In the genomic region with DNA sequence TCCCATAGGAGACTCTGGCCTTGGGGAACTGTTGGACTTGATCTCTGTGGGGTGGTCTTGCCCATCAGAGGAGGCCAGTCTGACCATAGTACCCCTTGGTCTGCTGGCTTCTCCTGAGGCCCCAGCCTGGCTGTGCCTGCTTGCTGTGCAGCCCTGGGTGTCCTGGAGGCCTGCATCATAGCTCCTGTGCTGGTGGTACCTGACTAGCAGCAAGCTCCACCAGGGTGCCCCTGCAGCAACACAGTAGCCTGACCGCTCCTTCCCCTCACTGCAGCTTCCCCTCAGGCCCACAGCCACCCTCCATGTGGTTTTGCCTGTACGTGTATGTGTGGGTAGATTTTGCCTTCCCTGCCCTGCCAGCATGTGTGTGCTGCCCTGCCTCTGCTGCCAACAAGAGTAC, we compare ENCODE assay signal across 18 cellular contexts.
DNase-seq lines count a peak whose midpoint lies in the region; ATAC-seq and TF ChIP-seq lines count a peak whose summit lies in the region.
"Had no signal": no experiment of that assay in that cellular context is flagged by ENCODE, and none has a peak within 500 bp of the region (broad histone marks: within the 10 kb centered on the region; RNA-seq: fewer than 3 reads in every experiment).

No MANE protein-coding gene starts in this region.

- H3K23ac ChIP-seq in neuronal stem cell (ENCODE audit: low read depth, low read length, poor library complexity), result no peak overlapping the region

- H3K4ac ChIP-seq in neuronal stem cell (ENCODE audit: low read length), result peak overlapping the region; percentile 10

- H2BK15ac ChIP-seq in neuronal stem cell (ENCODE audit: low read length), result peak overlapping the region; percentile 70

- no peak overlapping the region for H2BK120ac ChIP-seq in neuronal stem cell (ENCODE audit: low read depth, low read length)

- no peak for TF ChIP-seq EP300 in gastroesophageal sphincter (IDR thresholded peaks at IDR 0.05)

- no peak overlapping the region for H2BK5ac ChIP-seq in neuronal stem cell (ENCODE audit: low read length)

- H3K27me3 ChIP-seq in RWPE2 (ENCODE audit: insufficient read depth, poor library complexity, severe bottlenecking), result no peaks in the 10 kb centered on the region
- H3K27me3 ChIP-seq in gastroesophageal sphincter, result no peaks in the 10 kb centered on the region
- no peaks in the 10 kb centered on the region for H3K27me3 ChIP-seq in neuronal stem cell (ENCODE audit: control insufficient read depth in 3 of 3, insufficient read depth in 3 of 3, low read depth in 1 of 3, low read length in 3 of 3)
- no peaks in the 10 kb centered on the region for H3K27me3 ChIP-seq in upper lobe of right lung
- H3K27me3 ChIP-seq: BLaER1 had no signal

- TF ChIP-seq CTCF in RWPE2 (IDR thresholded peaks at IDR 0.05; ENCODE audit: poor library complexity, severe bottlenecking), result no peak
- TF ChIP-seq CTCF in gastroesophageal sphincter (IDR thresholded peaks at IDR 0.05), result no peak
- no peak for TF ChIP-seq CTCF in upper lobe of right lung (IDR thresholded peaks at IDR 0.05)

- no peak overlapping the region for H4K91ac ChIP-seq in neuronal stem cell (ENCODE audit: low read depth, low read length, poor library complexity)

- no peaks in the 10 kb centered on the region for H3K36me3 ChIP-seq in RWPE2 (ENCODE audit: low read depth)
- no peaks in the 10 kb centered on the region for H3K36me3 ChIP-seq in gastroesophageal sphincter
- H3K36me3 ChIP-seq in neuronal stem cell (replicated peaks in 1 of 2; ENCODE audit: control insufficient read depth in 2 of 2, insufficient read depth in 2 of 2, low read length in 2 of 2), result no peaks in the 10 kb centered on the region
- H3K36me3 ChIP-seq in upper lobe of right lung, result no peaks in the 10 kb centered on the region
- H3K36me3 ChIP-seq: BLaER1, HAP-1 had no signal

- peak overlapping the region; percentile 52 for H3K18ac ChIP-seq in neuronal stem cell (ENCODE audit: low read length)

- H3K4me3 ChIP-seq in RWPE2 (ENCODE audit: severe bottlenecking) (no peak overlapping the region), gastroesophageal sphincter (no peak overlapping the region), neuronal stem cell (ENCODE audit: low read length in 2 of 2) (no peak overlapping the region), upper lobe of right lung (no peak overlapping the region)
- H3K4me3 ChIP-seq: BLaER1, HAP-1 had no signal

- no peak overlapping the region for H2AK5ac ChIP-seq in neuronal stem cell (ENCODE audit: low read depth, low read length)

- no peak overlapping the region for H3K27ac ChIP-seq in RWPE2 (ENCODE audit: poor library complexity, severe bottlenecking)
- H3K27ac ChIP-seq in gastroesophageal sphincter, result no peak overlapping the region
- no peak overlapping the region for H3K27ac ChIP-seq in neuronal stem cell (replicated peaks; ENCODE audit: low read length)
- no peak overlapping the region for H3K27ac ChIP-seq in upper lobe of right lung
- H3K27ac ChIP-seq: BLaER1, C4-2B had no signal

- H4K8ac ChIP-seq in neuronal stem cell (ENCODE audit: low read depth, low read length), result peak overlapping the region; percentile 29

- H3K4me1 ChIP-seq in RWPE2 (ENCODE audit: insufficient read depth, poor library complexity, severe bottlenecking), result no peaks in the 10 kb centered on the region
- no peaks in the 10 kb centered on the region for H3K4me1 ChIP-seq in gastroesophageal sphincter
- no peaks in the 10 kb centered on the region for H3K4me1 ChIP-seq in neuronal stem cell (ENCODE audit: control insufficient read depth in 2 of 2, insufficient read depth in 1 of 2, low read depth in 1 of 2, low read length in 2 of 2)
- no peaks in the 10 kb centered on the region for H3K4me1 ChIP-seq in upper lobe of right lung
- H3K4me1 ChIP-seq: BLaER1, Caco-2, HAP-1 had no signal

- DNase-seq in RWPE2 (ENCODE audit: low spot score) (peak; percentile 40), neuronal stem cell (ENCODE audit: low spot score) (no peak), upper lobe of right lung (no peak), HuH-7.5 (ENCODE audit: low spot score) (no peak), pons (ENCODE audit: low spot score) (no peak), NCI-H510A (lab: John Stamatoyannopoulos, UW) (no peak)
- no peak for DNase-seq in activated CD4-positive, alpha-beta T cell treated with anti-CD3 and anti-CD28 coated beads for 48 hours
- DNase-seq: CD4-positive, CD25-positive, alpha-beta regulatory T cell; CD8-positive, alpha-beta T cell; DMS153; DND-41; GOT3; HFFc6 had no signal

- no peaks in the 10 kb centered on the region for H3K79me1 ChIP-seq in neuronal stem cell (ENCODE audit: low read depth, low read length)

- H3K4me2 ChIP-seq in neuronal stem cell (ENCODE audit: insufficient read depth, low read length, poor library complexity, severe bottlenecking), result no peak overlapping the region
- H3K4me2 ChIP-seq: BLaER1 had no signal

- H3K9me3 ChIP-seq in RWPE2 (ENCODE audit: severe bottlenecking), result no peaks in the 10 kb centered on the region
- H3K9me3 ChIP-seq in gastroesophageal sphincter, result peaks cover 0 to 11% (median 0%) of the 10 kb centered on the region in 3 donors
- no peaks in the 10 kb centered on the region for H3K9me3 ChIP-seq in neuronal stem cell (replicated peaks in 1 of 2; ENCODE audit: control insufficient read depth in 2 of 2, insufficient read depth in 1 of 2, low read depth in 1 of 2, low read length in 2 of 2)
- no peaks in the 10 kb centered on the region for H3K9me3 ChIP-seq in upper lobe of right lung
- H3K9me3 ChIP-seq: BLaER1, Caco-2, HAP-1 had no signal

- intact Hi-C loops in upper lobe of right lung (cut with DNase I), result no loop called here

- H2BK12ac ChIP-seq in neuronal stem cell (ENCODE audit: low read length), result no peak overlapping the region

- no peak overlapping the region for H3K14ac ChIP-seq in neuronal stem cell (ENCODE audit: low read length)

- no peak overlapping the region for H2AFZ ChIP-seq in neuronal stem cell (ENCODE audit: low read length)

- no CpG with 5 or more reads among the region's 2 CpGs for WGBS in gastroesophageal sphincter (ENCODE audit: low coverage in 1 of 2), 2 donors
- WGBS in neuronal stem cell (ENCODE audit: extremely low coverage in 2 of 2, insufficient read length in 2 of 2, insufficient replicate concordance in 1 of 2), 2 donors, result no CpG with 5 or more reads among the region's 2 CpGs

- ATAC-seq in RWPE2 (ENCODE audit: low read depth), result no peak
- ATAC-seq in gastroesophageal sphincter, result peak; percentile 7
- peak; percentile 32 for ATAC-seq in upper lobe of right lung
- ATAC-seq: CD8-positive, alpha-beta T cell had no signal

- no peak for TF ChIP-seq POLR2A in gastroesophageal sphincter (IDR thresholded peaks at IDR 0.05)

- no peak overlapping the region for H3K9ac ChIP-seq in neuronal stem cell (ENCODE audit: low read depth, low read length, poor library complexity)
- H3K9ac ChIP-seq: BLaER1 had no signal
